Comparison of ENCODE assay signal across 8 cellular contexts in genomic region chr10:59580257-59580863, GRCh38.
DNase-seq lines count a peak whose midpoint lies in the region; ATAC-seq and TF ChIP-seq lines count a peak whose summit lies in the region.

No MANE protein-coding gene starts in this region.

- ATAC-seq in HG02981 (IDR thresholded peaks at IDR 0.05; ENCODE audit: unreplicated experiment) (no peak), GM18868 (IDR thresholded peaks at IDR 0.05; ENCODE audit: unreplicated experiment) (no peak), natural killer cell (no peak), GM19324 (IDR thresholded peaks at IDR 0.05; ENCODE audit: low FRiP score, unreplicated experiment) (no peak)

- no peak for TF ChIP-seq CTCF in natural killer cell (IDR thresholded peaks at IDR 0.05)

- H3K36me3 Mint-ChIP-seq in natural killer cell = no peaks in the 10 kb centered on the region

- intact Hi-C loops in natural killer cell (cut with micrococcal nuclease) = no loop called here

- H3K4me1 Mint-ChIP-seq in natural killer cell = no peaks in the 10 kb centered on the region

- DNase-seq in DMS53 treated with DMSO at 0.1 percent for 48 hours (lab: John Stamatoyannopoulos, UW; ENCODE audit: unreplicated experiment) (peak; percentile 59), NCI-H2081 (lab: John Stamatoyannopoulos, UW) (peak; percentile 16 to 23), middle frontal gyrus (ENCODE audit: extremely low spot score, low spot score) (peak; percentile 54), natural killer cell (no peak)

- no peaks in the 10 kb centered on the region for H3K9me3 Mint-ChIP-seq in natural killer cell

- H3K27ac ChIP-seq in cingulate gyrus (ENCODE audit: low read depth, low read length) = peak overlapping the region; percentile 51

- H3K27me3 Mint-ChIP-seq in natural killer cell (ENCODE audit: low read depth in 2 of 2) = no peaks in the 10 kb centered on the region

- H3K4me3 Mint-ChIP-seq in natural killer cell = no peak overlapping the region

- no peak overlapping the region for H3K27ac Mint-ChIP-seq in natural killer cell
